19 cellular contexts compared by ENCODE assay signal in the genomic region with DNA sequence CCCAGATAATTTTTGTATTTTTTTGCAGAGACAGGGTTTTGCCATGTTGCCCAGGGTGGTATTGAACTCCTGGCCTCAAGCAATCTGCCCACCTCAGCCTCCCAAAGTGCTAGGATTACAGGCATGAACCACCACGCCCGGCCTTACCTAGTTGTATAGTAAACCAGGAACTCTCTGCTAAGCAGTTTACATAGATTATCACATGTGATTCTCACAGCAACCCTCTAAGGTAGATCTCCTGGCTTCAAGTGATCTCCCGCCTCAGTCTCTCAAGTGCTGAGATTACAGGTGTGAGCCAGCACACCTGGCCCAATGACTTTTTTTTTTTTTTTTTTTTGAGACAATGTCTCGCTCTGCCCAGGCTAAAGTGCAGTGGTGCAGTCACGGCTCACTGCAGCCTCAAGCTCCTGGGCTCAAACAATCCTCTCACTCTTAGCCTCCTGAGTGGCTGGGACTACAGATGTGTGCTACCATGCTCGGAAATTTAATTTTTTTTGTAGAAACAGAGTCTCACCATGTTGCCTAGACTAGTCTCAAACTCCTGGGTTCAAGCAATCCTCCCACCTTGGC. TPM values are rescaled to one million over a fixed set of nuclear protein-coding genes. Genes with fewer than 3 reads are reported as not detected.
DNase-seq lines count a peak whose midpoint lies in the region; ATAC-seq, FAIRE-seq and TF ChIP-seq lines count a peak whose summit lies in the region.
"Had no signal": no experiment of that assay in that cellular context is flagged by ENCODE, and none has a peak within 500 bp of the region (broad histone marks: within the 10 kb centered on the region; RNA-seq: fewer than 3 reads in every experiment).

No MANE protein-coding gene starts in this region.

- peaks cover 2% of the 10 kb centered on the region; the same call in 1 of the 2 replicates for H3K27me3 Mint-ChIP-seq in H9 (ENCODE audit: low read depth)

- no peaks in the 10 kb centered on the region for H3K36me3 Mint-ChIP-seq in H9 (ENCODE audit: insufficient read depth in 1 of 3, low read depth in 3 of 3)

- TF ChIP-seq EP300 in A549 (IDR thresholded peaks at IDR 0.05), result no peak

- H4K20me1 ChIP-seq in H9 (ENCODE audit: control insufficient read depth, insufficient read depth, insufficient read length), result no peaks in the 10 kb centered on the region

- no peaks in the 10 kb centered on the region for H3K36me3 ChIP-seq in colonic mucosa
- H3K36me3 ChIP-seq: Peyer's patch had no signal

- H2AK5ac ChIP-seq in H9 (ENCODE audit: insufficient read length, low read length), result no peak overlapping the region

- H3K27ac Mint-ChIP-seq in H9, result no peak overlapping the region

- no peak overlapping the region for H3K14ac ChIP-seq in H9 (ENCODE audit: insufficient read depth, low read length)

- no peak overlapping the region for H3K4me3 Mint-ChIP-seq in H9

- no peak overlapping the region for H2BK120ac ChIP-seq in H9 (ENCODE audit: low read depth, low read length, poor library complexity, severe bottlenecking)

- no peaks in the 10 kb centered on the region for H3K27me3 ChIP-seq in H9 (ENCODE audit: insufficient read depth, low read length)
- H3K27me3 ChIP-seq in colonic mucosa, result no peaks in the 10 kb centered on the region
- H3K27me3 ChIP-seq: Peyer's patch had no signal

- H2BK20ac ChIP-seq in H9 (ENCODE audit: low read depth, low read length, poor library complexity, severe bottlenecking), result no peak overlapping the region

- H4K8ac ChIP-seq in H9 (replicated peaks; ENCODE audit: insufficient read length, low read depth, low read length), result no peak overlapping the region

- H3K27ac ChIP-seq in A549 (peak overlapping the region; percentile 96 to 97; a peak in 5 of 6 replicates), H9 (ENCODE audit: insufficient read length, low read depth, low read length) (no peak overlapping the region), colonic mucosa (no peak overlapping the region)

- peaks cover 7 to 14% of the 10 kb centered on the region in 2 experiments for H3K4me1 Mint-ChIP-seq in H9

- H3K4me2 ChIP-seq in A549 (no peak overlapping the region), H9 (ENCODE audit: insufficient read depth, insufficient read length, low read length) (no peak overlapping the region)
- H3K4me2 ChIP-seq: SK-N-SH had no signal

- H3K23ac ChIP-seq in H9 (ENCODE audit: insufficient read length, low read depth, low read length), result no peak overlapping the region

- H3K4me3 ChIP-seq in A549 (no peak overlapping the region), colonic mucosa (no peak overlapping the region)
- H3K4me3 ChIP-seq: Peyer's patch had no signal

- H3K4me1 ChIP-seq in A549 (peaks cover 50% of the 10 kb centered on the region), H9 (ENCODE audit: insufficient read depth, low read length) (no peaks in the 10 kb centered on the region), colonic mucosa (no peaks in the 10 kb centered on the region)

- intact Hi-C loops in colonic mucosa (cut with DNase I), result no loop called here

- H3K79me1 ChIP-seq in H9 (ENCODE audit: insufficient read depth, low read depth, low read length, poor library complexity, severe bottlenecking), result no peaks in the 10 kb centered on the region

- no peak overlapping the region for H3K18ac ChIP-seq in H9 (ENCODE audit: insufficient read length, low read depth, low read length)

- H2BK15ac ChIP-seq in H9 (ENCODE audit: low read depth, low read length), result no peak overlapping the region

- DNase-seq in A549 (ENCODE audit: low read depth in 1 of 2, low spot score in 1 of 2) (no peak), H9 (peak; percentile 11), NCI-H345 treated with DMSO at 0.1 percent for 48 hours (lab: John Stamatoyannopoulos, UW; ENCODE audit: unreplicated experiment) (peak; percentile 27), left lobe of liver (ENCODE audit: low spot score) (peak; percentile 32), ureter (ENCODE audit: low spot score) (no peak), T-helper 2 cell (no peak), GF-D8 (lab: John Stamatoyannopoulos, UW) (no peak), colonic mucosa (no peak)
- DNase-seq: Karpas-422, MM.1S, NCI-H1105, NCI-H1694 treated with DMSO at 0.1 percent for 48 hours, NCI-H446, NCI-H82, Right ventricle myocardium superior, SK-N-SH had no signal

- CTCF ChIA-PET in A549 (lab: Yijun Ruan, JAX), result no interaction called here

- no peak for TF ChIP-seq CTCF in A549 (IDR thresholded peaks at IDR 0.05)
- no peak for TF ChIP-seq CTCF in H9 (conservative IDR thresholded peaks at IDR 0.05)
- TF ChIP-seq CTCF in colonic mucosa (IDR thresholded peaks at IDR 0.05), result no peak

- H3K79me2 ChIP-seq in H9 (ENCODE audit: insufficient read depth, low read length), result no peaks in the 10 kb centered on the region

- no peak overlapping the region for H2BK12ac ChIP-seq in H9 (ENCODE audit: insufficient read length, low read depth, low read length)

- no peak overlapping the region for H3K56ac ChIP-seq in H9 (ENCODE audit: insufficient read length, low read depth, low read length)

- H3K9me3 ChIP-seq in A549 (no peaks in the 10 kb centered on the region), H9 (ENCODE audit: control insufficient read depth, low read depth, low read length) (no peaks in the 10 kb centered on the region), colonic mucosa (no peaks in the 10 kb centered on the region)
- H3K9me3 ChIP-seq: Peyer's patch, SK-N-SH had no signal

- no peak for FAIRE-seq in A549 (lab: Jason Lieb, UNC)
- FAIRE-seq: A204.1, H54 had no signal

- TF ChIP-seq POLR2A in A549 (IDR thresholded peaks at IDR 0.05; ENCODE audit: low read length), result no peak

- POLR2A ChIA-PET in A549 (lab: Yijun Ruan, JAX), result no interaction called here

- no peak overlapping the region for H3K4ac ChIP-seq in H9 (ENCODE audit: low read depth, low read length)

- ATAC-seq in A549 (no peak), left lobe of liver (no peak)

- H3K9me3 Mint-ChIP-seq in H9, result no peaks in the 10 kb centered on the region

- no peak overlapping the region for H3K9ac ChIP-seq in H9 (ENCODE audit: extremely low read depth, insufficient read length, low read length)
- H3K9ac ChIP-seq in colonic mucosa (ENCODE audit: low read depth in 2 of 2, low read length in 2 of 2), result no peak overlapping the region
- H3K9ac ChIP-seq: SK-N-SH had no signal

- H2BK5ac ChIP-seq in H9 (ENCODE audit: insufficient read length, low read length), result no peak overlapping the region

- no peaks in the 10 kb centered on the region for H3K23me2 ChIP-seq in H9 (ENCODE audit: insufficient read length, low read depth, low read length, poor library complexity, severe bottlenecking)

- TF ChIP-seq RAD21 in A549 (conservative IDR thresholded peaks at IDR 0.05 in 1 of 2, IDR thresholded peaks at IDR 0.05 in 1 of 2), result no peak

- H4K5ac ChIP-seq in H9 (ENCODE audit: insufficient read length, low read depth, low read length), result no peak overlapping the region

- no peak overlapping the region for H4K91ac ChIP-seq in H9 (ENCODE audit: insufficient read length, low read depth, low read length)

- H3T11ph ChIP-seq in H9 (ENCODE audit: low read length), result no peak overlapping the region

- 98% methylated on average over 6 of the region's 6 CpGs for WGBS in A549 (ENCODE audit: missing lambda C conversion rate)
- WGBS in H9 (ENCODE audit: extremely low coverage, insufficient read length, low lambda C conversion rate), result no CpG with 5 or more reads among the region's 6 CpGs

- no peak overlapping the region for H2AFZ ChIP-seq in H9 (ENCODE audit: low read length)

TF ChIP-seq in A549, 52 proteins besides CTCF, POLR2A, EP300 and RAD21 (continues in another document):
- TF ChIP-seq MYC (IDR thresholded peaks at IDR 0.05; ENCODE audit: borderline replicate concordance, low read length) (no peak), SMC3 (IDR thresholded peaks at IDR 0.05) (no peak), KDM1A (IDR thresholded peaks at IDR 0.05; ENCODE audit: low read depth) (no peak), GATA3 (IDR thresholded peaks at IDR 0.05; ENCODE audit: borderline replicate concordance) (no peak), EHMT2 (IDR thresholded peaks at IDR 0.05; ENCODE audit: low read depth) (no peak), FOSB (CRISPR knock-in tag; IDR thresholded peaks at IDR 0.05) (no peak), MAFK (IDR thresholded peaks at IDR 0.05; ENCODE audit: partially characterized antibody) (no peak), EHF (CRISPR knock-in tag; IDR thresholded peaks at IDR 0.05) (no peak), JUN (IDR thresholded peaks at IDR 0.05) (no peak)
- TF ChIP-seq, protein P1, sequence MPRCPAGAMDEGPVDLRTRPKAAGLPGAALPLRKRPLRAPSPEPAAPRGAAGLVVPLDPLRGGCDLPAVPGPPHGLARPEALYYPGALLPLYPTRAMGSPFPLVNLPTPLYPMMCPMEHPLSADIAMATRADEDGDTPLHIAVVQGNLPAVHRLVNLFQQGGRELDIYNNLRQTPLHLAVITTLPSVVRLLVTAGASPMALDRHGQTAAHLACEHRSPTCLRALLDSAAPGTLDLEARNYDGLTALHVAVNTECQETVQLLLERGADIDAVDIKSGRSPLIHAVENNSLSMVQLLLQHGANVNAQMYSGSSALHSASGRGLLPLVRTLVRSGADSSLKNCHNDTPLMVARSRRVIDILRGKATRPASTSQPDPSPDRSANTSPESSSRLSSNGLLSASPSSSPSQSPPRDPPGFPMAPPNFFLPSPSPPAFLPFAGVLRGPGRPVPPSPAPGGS (IDR thresholded peaks at IDR 0.05), result no peak
- TF ChIP-seq, protein P2, sequence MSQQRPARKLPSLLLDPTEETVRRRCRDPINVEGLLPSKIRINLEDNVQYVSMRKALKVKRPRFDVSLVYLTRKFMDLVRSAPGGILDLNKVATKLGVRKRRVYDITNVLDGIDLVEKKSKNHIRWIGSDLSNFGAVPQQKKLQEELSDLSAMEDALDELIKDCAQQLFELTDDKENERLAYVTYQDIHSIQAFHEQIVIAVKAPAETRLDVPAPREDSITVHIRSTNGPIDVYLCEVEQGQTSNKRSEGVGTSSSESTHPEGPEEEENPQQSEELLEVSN (IDR thresholded peaks at IDR 0.05; ENCODE audit: borderline replicate concordance, low read depth), result no peak
- TF ChIP-seq, protein P3, sequence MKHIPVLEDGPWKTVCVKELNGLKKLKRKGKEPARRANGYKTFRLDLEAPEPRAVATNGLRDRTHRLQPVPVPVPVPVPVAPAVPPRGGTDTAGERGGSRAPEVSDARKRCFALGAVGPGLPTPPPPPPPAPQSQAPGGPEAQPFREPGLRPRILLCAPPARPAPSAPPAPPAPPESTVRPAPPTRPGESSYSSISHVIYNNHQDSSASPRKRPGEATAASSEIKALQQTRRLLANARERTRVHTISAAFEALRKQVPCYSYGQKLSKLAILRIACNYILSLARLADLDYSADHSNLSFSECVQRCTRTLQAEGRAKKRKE (CRISPR knock-in tag; IDR thresholded peaks at IDR 0.05; ENCODE audit: low read depth), result no peak

RNA-seq across cellular contexts. Expression of a gene that starts 26.0 kb away (rescaled TPM):
- polyA plus RNA-seq in A549 (2011; rRNA removed) (415 and 431 TPM in 2 replicates), A549 (2017; fragmentation: RNase III; extraction: RNeasy Plus Mini Kit Qiagen cat#74134 plus additional on column Dnase treatment) (328 to 356 TPM (median 342 TPM) in 3 replicates)
- 264 and 317 TPM in 2 replicates for polyA plus RNA-seq in A549 (2012; cell fraction: cytosol; rRNA removed)
- 658 and 717 TPM in 2 replicates for polyA plus RNA-seq in A549 (2012; cell fraction: nucleus; rRNA removed)
- 375 and 407 TPM in 2 replicates for polyA minus RNA-seq in A549 (2011; rRNA and poly(A)+ RNA removed)
- total RNA-seq in H9 (2021) (257 and 260 TPM in 2 replicates), left lobe of liver (118 TPM), ureter (357 TPM), colonic mucosa (100 to 1,000 TPM; 248 to 311 TPM)

Comparison
In these comparisons a context has a peak if more than half of its experiments do, and no peak if none do; other contexts are left out.
1. DNase-seq: peak in H9 (single experiment), NCI-H345 treated with DMSO at 0.1 percent for 48 hours (single experiment) and left lobe of liver (single experiment); none in A549 (0 of 2), ureter (single experiment), T-helper 2 cell (0 of 5), GF-D8 (single experiment) and colonic mucosa (single experiment).
2. H3K27ac ChIP-seq: peak in A549 (2 of 2); none in H9 (single experiment) and colonic mucosa (single experiment).